1 cellular context compared by ENCODE assay signal in the genomic region with DNA sequence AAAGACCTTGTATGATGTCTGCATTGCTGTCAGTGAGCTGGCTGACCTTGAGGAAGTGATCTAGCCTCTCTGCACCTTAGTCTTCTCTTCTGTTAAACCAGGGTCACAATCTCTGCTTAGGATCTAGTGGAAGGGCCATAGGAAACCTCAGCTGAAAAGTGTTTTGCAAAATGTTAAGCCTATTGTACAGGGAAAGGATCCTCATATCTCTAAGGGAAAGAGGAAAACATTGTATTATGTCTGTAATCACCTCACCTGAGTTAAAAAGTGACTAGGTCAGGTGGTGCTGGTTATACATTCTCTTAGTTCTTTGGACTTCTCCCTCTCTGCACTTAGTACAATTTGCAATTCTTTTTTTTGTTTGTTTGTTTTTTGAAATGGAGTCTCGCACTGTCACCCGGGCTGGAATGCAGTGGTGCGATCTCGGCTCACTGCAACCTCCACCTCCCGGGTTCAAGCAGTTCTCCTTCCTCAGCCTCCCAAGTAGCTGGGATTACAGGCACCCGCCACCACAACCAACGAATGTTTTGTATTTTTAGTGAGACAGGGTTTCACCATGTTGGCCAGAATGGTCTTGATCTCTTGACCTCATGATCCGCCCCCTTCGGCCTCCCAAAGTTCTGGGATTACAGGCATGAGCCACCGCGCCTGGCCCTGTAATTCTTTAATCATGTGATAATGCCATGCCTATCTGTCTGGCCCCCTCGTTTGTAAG.
TF ChIP-seq lines count a peak whose summit lies in the region.

No MANE protein-coding gene starts in this region.

TF ChIP-seq in GM12878, 131 proteins besides CTCF, POLR2A, EP300 and RAD21:
- TF ChIP-seq, protein P1, sequence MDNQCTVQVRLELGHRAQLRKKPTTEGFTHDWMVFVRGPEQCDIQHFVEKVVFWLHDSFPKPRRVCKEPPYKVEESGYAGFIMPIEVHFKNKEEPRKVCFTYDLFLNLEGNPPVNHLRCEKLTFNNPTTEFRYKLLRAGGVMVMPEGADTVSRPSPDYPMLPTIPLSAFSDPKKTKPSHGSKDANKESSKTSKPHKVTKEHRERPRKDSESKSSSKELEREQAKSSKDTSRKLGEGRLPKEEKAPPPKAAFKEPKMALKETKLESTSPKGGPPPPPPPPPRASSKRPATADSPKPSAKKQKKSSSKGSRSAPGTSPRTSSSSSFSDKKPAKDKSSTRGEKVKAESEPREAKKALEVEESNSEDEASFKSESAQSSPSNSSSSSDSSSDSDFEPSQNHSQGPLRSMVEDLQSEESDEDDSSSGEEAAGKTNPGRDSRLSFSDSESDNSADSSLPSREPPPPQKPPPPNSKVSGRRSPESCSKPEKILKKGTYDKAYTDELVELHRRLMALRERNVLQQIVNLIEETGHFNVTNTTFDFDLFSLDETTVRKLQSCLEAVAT (IDR thresholded peaks at IDR 0.05): 0 out of 2 replicates have a peak, but pooled peaks have one; percentile 14
- TF ChIP-seq, protein P2, sequence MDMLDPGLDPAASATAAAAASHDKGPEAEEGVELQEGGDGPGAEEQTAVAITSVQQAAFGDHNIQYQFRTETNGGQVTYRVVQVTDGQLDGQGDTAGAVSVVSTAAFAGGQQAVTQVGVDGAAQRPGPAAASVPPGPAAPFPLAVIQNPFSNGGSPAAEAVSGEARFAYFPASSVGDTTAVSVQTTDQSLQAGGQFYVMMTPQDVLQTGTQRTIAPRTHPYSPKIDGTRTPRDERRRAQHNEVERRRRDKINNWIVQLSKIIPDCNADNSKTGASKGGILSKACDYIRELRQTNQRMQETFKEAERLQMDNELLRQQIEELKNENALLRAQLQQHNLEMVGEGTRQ (IDR thresholded peaks at IDR 0.05; ENCODE audit: borderline replicate concordance, low read depth, low read length): no peak
